Comparison of ENCODE assay signal across 21 cellular contexts in the genomic region with DNA sequence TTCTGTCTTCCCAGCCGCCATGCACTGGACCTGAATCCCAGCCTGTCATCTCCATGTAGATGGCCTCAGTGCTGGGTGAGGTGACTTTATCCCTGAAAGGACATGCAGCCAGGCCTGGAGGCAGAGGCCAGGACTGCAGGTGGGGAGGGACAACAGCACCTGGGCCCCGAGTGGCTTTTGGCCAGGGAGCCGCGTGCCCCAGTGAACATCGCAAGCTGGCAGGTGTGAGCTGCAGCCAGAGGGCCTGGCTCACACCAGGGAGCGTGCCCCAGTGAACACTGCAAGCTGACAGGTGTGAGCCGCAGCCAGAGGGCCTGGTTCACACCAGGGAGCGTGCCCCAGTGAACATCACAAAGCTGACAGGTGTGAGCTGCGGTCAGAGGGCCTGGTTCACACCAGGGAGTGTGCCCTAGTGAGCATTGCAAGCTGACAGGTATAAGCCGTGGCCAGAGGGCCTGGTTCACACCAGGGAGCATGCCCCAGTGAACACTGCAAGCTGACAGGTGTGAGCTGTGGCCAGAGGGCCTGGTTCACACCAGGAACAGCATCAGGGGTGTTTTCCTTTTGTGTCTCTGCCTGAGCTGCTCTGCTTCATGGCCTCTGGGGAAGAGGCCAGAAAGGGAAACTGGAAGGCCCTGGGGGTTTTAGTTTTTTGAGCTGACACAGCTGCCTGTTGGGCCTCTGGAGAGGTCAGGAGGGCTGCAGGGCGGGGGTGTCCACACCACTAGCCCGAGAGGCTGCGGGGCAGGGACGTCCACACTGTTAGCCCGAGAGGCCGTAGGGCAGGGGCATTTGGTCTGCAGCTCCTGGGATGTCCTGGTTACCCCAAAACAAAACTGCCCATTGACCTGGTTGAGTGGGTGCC. TPM values are rescaled to one million over a fixed set of nuclear protein-coding genes. Genes with fewer than 3 reads are reported as not detected.
DNase-seq lines count a peak whose midpoint lies in the region; ATAC-seq and TF ChIP-seq lines count a peak whose summit lies in the region.
"Had no signal": no experiment of that assay in that cellular context is flagged by ENCODE, and none has a peak within 500 bp of the region (broad histone marks: within the 10 kb centered on the region; RNA-seq: fewer than 3 reads in every experiment).

No MANE protein-coding gene starts in this region.

- no peak overlapping the region for H3K4me3 Mint-ChIP-seq in glutamatergic neuron (ENCODE audit: unreplicated experiment)
- H3K4me3 Mint-ChIP-seq: CD4-positive, alpha-beta T cell had no signal

- peak; percentile 16 for DNase-seq in left ventricle myocardium superior
- DNase-seq in right atrium auricular region (ENCODE audit: low spot score), result no peak
- DNase-seq in NCI-H69 (lab: John Stamatoyannopoulos, UW), result peak; percentile 9
- peak; percentile 17 for DNase-seq in glutamatergic neuron
- no peak for DNase-seq in aorta
- DNase-seq in stomach, result no peak
- DNase-seq: BE2C; CD4-positive, alpha-beta T cell; COR-L47; DND-41; Karpas-422; NCI-H1417; NCI-H187; NCI-H774; OCI-M1; SHP77 had no signal

- H3K9me3 Mint-ChIP-seq in glutamatergic neuron (ENCODE audit: unreplicated experiment), result peaks cover 3% of the 10 kb centered on the region
- H3K9me3 Mint-ChIP-seq: CD4-positive, alpha-beta T cell had no signal

- peaks cover 8% of the 10 kb centered on the region for H3K27me3 Mint-ChIP-seq in glutamatergic neuron (ENCODE audit: unreplicated experiment)

- peaks cover 13% of the 10 kb centered on the region for H3K4me1 Mint-ChIP-seq in glutamatergic neuron (ENCODE audit: low read depth, unreplicated experiment)

- TF ChIP-seq EP300 in stomach (IDR thresholded peaks at IDR 0.05), result no peak

- H3K27ac ChIP-seq in right atrium auricular region, result no peak overlapping the region
- no peak overlapping the region for H3K27ac ChIP-seq in aorta (ENCODE audit: low read depth in 1 of 2, low read length in 2 of 2)
- no peak overlapping the region for H3K27ac ChIP-seq in stomach

- intact Hi-C loops in left ventricle myocardium superior (cut with micrococcal nuclease) (no loop called here), aorta (cut with DNase I) (no loop called here), stomach (cut with DNase I; ENCODE audit: low total_unique reads) (no loop called here)

- ATAC-seq in left ventricle myocardium superior, result no peak
- peak; percentile 39 for ATAC-seq in aorta (ENCODE audit: low FRiP score)
- ATAC-seq in HG02870 (IDR thresholded peaks at IDR 0.05; ENCODE audit: unreplicated experiment), result no peak

- no peaks in the 10 kb centered on the region for H3K36me3 Mint-ChIP-seq in glutamatergic neuron (ENCODE audit: unreplicated experiment)

- TF ChIP-seq CTCF in right atrium auricular region (IDR thresholded peaks at IDR 0.05), result no peak
- no peak for TF ChIP-seq CTCF in glutamatergic neuron (IDR thresholded peaks at IDR 0.05; ENCODE audit: partially characterized antibody, unreplicated experiment)
- TF ChIP-seq CTCF in stomach (IDR thresholded peaks at IDR 0.05), result no peak

- no peak overlapping the region for H3K4me3 ChIP-seq in right atrium auricular region
- no peak overlapping the region for H3K4me3 ChIP-seq in aorta (ENCODE audit: low read length in 2 of 2)
- H3K4me3 ChIP-seq in stomach, result no peak overlapping the region

- no peaks in the 10 kb centered on the region for H3K27me3 ChIP-seq in right atrium auricular region
- no peaks in the 10 kb centered on the region for H3K27me3 ChIP-seq in aorta (ENCODE audit: control insufficient read depth in 1 of 2, insufficient read depth in 2 of 2, low read length in 1 of 2)
- peaks cover 0 to 30% (median 0%) of the 10 kb centered on the region in 3 donors for H3K27me3 ChIP-seq in stomach
- H3K27me3 ChIP-seq: BE2C had no signal

- no peak overlapping the region for H3K27ac Mint-ChIP-seq in glutamatergic neuron (ENCODE audit: unreplicated experiment)
- H3K27ac Mint-ChIP-seq: CD4-positive, alpha-beta T cell had no signal

- H3K4me1 ChIP-seq in right atrium auricular region, result no peaks in the 10 kb centered on the region
- H3K4me1 ChIP-seq in aorta (ENCODE audit: control insufficient read depth in 1 of 2, insufficient read depth in 2 of 2, low read length in 2 of 2), result no peaks in the 10 kb centered on the region
- no peaks in the 10 kb centered on the region for H3K4me1 ChIP-seq in stomach

- H3K9me3 ChIP-seq in right atrium auricular region (no peaks in the 10 kb centered on the region), aorta (ENCODE audit: control insufficient read depth, low read length) (no peaks in the 10 kb centered on the region), stomach (no peaks in the 10 kb centered on the region)
- H3K9me3 ChIP-seq: BE2C had no signal

- H3K36me3 ChIP-seq in right atrium auricular region (no peaks in the 10 kb centered on the region), aorta (ENCODE audit: control insufficient read depth in 1 of 2, insufficient read depth in 2 of 2, low read length in 1 of 2) (no peaks in the 10 kb centered on the region), stomach (no peaks in the 10 kb centered on the region)
- H3K36me3 ChIP-seq: BE2C had no signal

- WGBS in aorta, 2 donors, result 95 to 96% methylated on average over 16 of the region's 16 CpGs
- WGBS in stomach, 5 donors, result 82 to 95% (median 88%) methylated on average over 6 to 16 of the region's 16 CpGs

- TF ChIP-seq POLR2A in stomach (IDR thresholded peaks at IDR 0.05), result no peak

RNA-seq across cellular contexts. Expression of gene PSAPL1, which starts 22.7 kb away (rescaled TPM):
- not detected for total RNA-seq in left ventricle myocardium superior
- under 1 TPM in 1 of 2 donors, not detected in 1; 0.12 TPM for total RNA-seq in right atrium auricular region
- total RNA-seq in glutamatergic neuron (ENCODE audit: unreplicated experiment), result not detected
- total RNA-seq in aorta, result not detected
- polyA plus RNA-seq in aorta, result not detected
- total RNA-seq in stomach, result 10 to 100 TPM in 2 of 5 donors, under 1 TPM in 1, not detected in 2; 0.45 to 37.5 (median 14.8) TPM
- polyA plus RNA-seq in stomach, result 1 to 10 TPM in 2 of 3 donors, under 1 TPM in 1; 0.03 to 7.0 (median 4.3) TPM
- total RNA-seq: A673; CD4-positive, alpha-beta T cell; H4; M059J; NCI-H460 had no signal

Comparison
In these comparisons a context has a peak if more than half of its experiments do, and no peak if none do; other contexts are left out.
1. DNase-seq: peak in left ventricle myocardium superior (single experiment), NCI-H69 (single experiment) and glutamatergic neuron (single experiment); none in right atrium auricular region (single experiment), aorta (0 of 2) and stomach (single experiment).